Comparison of ENCODE assay signal across 1 cellular context in the genomic region with DNA sequence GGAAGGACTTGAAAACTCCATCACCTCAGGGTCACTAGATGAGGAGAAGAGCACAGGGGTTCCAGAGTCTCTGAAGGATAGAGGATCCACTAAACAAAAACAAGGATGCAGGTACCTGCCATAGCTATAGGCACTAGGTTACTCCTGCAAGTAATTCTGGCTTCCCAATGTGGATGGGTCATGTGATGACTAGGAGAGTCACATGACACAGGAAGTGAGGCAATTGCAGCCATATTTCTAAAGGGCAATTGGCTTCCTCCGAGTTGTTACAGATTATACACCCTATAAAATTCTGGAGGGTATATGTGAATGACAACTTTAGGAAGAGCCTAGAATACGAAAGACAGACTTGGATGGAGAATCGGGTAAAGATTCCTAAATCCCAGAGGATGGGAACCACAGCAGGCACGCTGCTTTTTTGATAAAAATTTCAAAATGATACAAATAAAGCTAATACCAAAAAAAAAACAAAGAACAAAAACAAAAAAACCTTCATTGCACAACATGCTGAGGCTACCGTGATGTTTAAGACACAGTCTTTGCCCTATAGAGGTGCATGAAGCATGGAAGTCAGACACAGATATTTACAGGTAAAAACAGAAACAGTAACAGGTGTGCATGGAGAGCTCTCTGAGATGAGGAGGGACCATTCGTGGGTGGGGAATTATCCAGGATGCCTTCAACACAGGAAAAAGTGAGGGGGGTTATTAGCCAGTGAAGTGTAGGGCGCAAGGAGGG.
TF ChIP-seq lines count a peak whose summit lies in the region.

No MANE protein-coding gene starts in this region.

TF ChIP-seq in K562, 482 proteins besides CTCF, POLR2A, EP300 and RAD21 (continued from another document and continues in another):
- TF ChIP-seq, protein P1, sequence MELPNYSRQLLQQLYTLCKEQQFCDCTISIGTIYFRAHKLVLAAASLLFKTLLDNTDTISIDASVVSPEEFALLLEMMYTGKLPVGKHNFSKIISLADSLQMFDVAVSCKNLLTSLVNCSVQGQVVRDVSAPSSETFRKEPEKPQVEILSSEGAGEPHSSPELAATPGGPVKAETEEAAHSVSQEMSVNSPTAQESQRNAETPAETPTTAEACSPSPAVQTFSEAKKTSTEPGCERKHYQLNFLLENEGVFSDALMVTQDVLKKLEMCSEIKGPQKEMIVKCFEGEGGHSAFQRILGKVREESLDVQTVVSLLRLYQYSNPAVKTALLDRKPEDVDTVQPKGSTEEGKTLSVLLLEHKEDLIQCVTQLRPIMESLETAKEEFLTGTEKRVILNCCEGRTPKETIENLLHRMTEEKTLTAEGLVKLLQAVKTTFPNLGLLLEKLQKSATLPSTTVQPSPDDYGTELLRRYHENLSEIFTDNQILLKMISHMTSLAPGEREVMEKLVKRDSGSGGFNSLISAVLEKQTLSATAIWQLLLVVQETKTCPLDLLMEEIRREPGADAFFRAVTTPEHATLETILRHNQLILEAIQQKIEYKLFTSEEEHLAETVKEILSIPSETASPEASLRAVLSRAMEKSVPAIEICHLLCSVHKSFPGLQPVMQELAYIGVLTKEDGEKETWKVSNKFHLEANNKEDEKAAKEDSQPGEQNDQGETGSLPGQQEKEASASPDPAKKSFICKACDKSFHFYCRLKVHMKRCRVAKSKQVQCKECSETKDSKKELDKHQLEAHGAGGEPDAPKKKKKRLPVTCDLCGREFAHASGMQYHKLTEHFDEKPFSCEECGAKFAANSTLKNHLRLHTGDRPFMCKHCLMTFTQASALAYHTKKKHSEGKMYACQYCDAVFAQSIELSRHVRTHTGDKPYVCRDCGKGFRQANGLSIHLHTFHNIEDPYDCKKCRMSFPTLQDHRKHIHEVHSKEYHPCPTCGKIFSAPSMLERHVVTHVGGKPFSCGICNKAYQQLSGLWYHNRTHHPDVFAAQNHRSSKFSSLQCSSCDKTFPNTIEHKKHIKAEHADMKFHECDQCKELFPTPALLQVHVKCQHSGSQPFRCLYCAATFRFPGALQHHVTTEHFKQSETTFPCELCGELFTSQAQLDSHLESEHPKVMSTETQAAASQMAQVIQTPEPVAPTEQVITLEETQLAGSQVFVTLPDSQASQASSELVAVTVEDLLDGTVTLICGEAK (IDR thresholded peaks at IDR 0.05): peak; percentile 78
- TF ChIP-seq, protein P1 (CRISPR knock-in tag; IDR thresholded peaks at IDR 0.05): no peak
- peak; percentile 66; the same call in 1 of the 2 replicates for TF ChIP-seq CREB3 (tag; conservative IDR thresholded peaks at IDR 0.05; ENCODE audit: low read depth)
- TF ChIP-seq ZNF274 (IDR thresholded peaks at IDR 0.05; ENCODE audit: borderline replicate concordance, low read depth, low read length): no peak
- no peak for TF ChIP-seq CHD2 (IDR thresholded peaks at IDR 0.05; ENCODE audit: low read depth, low read length)
- TF ChIP-seq HLTF (IDR thresholded peaks at IDR 0.05): no peak
- TF ChIP-seq ZNF696 (CRISPR knock-in tag; conservative IDR thresholded peaks at IDR 0.05): no peak
- no peak for TF ChIP-seq TAF15 (IDR thresholded peaks at IDR 0.05; ENCODE audit: low read depth, low read length)
- TF ChIP-seq GABPA (tag; conservative IDR thresholded peaks at IDR 0.05; ENCODE audit: low read depth): peak; percentile 56
- TF ChIP-seq BCL6 (CRISPR knock-in tag; IDR thresholded peaks at IDR 0.05): no peak
- TF ChIP-seq ZEB2 (IDR thresholded peaks at IDR 0.05): no peak
- 0 out of 2 replicates have a peak, but pooled peaks have one; percentile 0 for TF ChIP-seq ARID4B (CRISPR knock-in tag; IDR thresholded peaks at IDR 0.05)
- peak in 1 of 2 experiments; percentile 66; a peak in 2 of 3 replicates for TF ChIP-seq CBX3 (IDR thresholded peaks at IDR 0.05; ENCODE audit: borderline replicate concordance in 1 of 2, low read length in 2 of 2)
- no peak for TF ChIP-seq IRF9 (tag; IDR thresholded peaks at IDR 0.05)
- TF ChIP-seq ETV1 (tag; conservative IDR thresholded peaks at IDR 0.05; ENCODE audit: low read depth): peak; percentile 55
- TF ChIP-seq CBX5 (IDR thresholded peaks at IDR 0.05; ENCODE audit: borderline replicate concordance, low read depth): no peak
- TF ChIP-seq FOXM1 (IDR thresholded peaks at IDR 0.05; ENCODE audit: low read depth): no peak
- no peak for TF ChIP-seq FOXM1 (CRISPR knock-in tag; IDR thresholded peaks at IDR 0.05; ENCODE audit: low read depth)
- TF ChIP-seq DIDO1 (tag; IDR thresholded peaks at IDR 0.05; ENCODE audit: low read depth): peak; percentile 83; the same call in 1 of the 2 replicates
- TF ChIP-seq AFF1 (IDR thresholded peaks at IDR 0.05; ENCODE audit: low read depth in 1 of 2, partially characterized antibody in 2 of 2): peak; percentile 18 to 57
- no peak for TF ChIP-seq SNAPC5 (CRISPR knock-in tag; IDR thresholded peaks at IDR 0.05)
- 0 out of 2 replicates have a peak, but pooled peaks have one; percentile 64 for TF ChIP-seq ZNF175 (CRISPR knock-in tag; IDR thresholded peaks at IDR 0.05; ENCODE audit: low read depth)
- TF ChIP-seq, protein P2, sequence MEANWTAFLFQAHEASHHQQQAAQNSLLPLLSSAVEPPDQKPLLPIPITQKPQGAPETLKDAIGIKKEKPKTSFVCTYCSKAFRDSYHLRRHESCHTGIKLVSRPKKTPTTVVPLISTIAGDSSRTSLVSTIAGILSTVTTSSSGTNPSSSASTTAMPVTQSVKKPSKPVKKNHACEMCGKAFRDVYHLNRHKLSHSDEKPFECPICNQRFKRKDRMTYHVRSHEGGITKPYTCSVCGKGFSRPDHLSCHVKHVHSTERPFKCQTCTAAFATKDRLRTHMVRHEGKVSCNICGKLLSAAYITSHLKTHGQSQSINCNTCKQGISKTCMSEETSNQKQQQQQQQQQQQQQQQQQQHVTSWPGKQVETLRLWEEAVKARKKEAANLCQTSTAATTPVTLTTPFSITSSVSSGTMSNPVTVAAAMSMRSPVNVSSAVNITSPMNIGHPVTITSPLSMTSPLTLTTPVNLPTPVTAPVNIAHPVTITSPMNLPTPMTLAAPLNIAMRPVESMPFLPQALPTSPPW (CRISPR knock-in tag; IDR thresholded peaks at IDR 0.05): peak; percentile 21; the same call in 1 of the 2 replicates
- no peak for TF ChIP-seq JUN (IDR thresholded peaks at IDR 0.05; ENCODE audit: borderline replicate concordance, low read depth, low read length)
- TF ChIP-seq JUN (CRISPR knock-in tag; IDR thresholded peaks at IDR 0.05; ENCODE audit: borderline replicate concordance): no peak
- TF ChIP-seq FOSL1 (tag; conservative IDR thresholded peaks at IDR 0.05): no peak
- no peak for TF ChIP-seq ELK1 (CRISPR knock-in tag; IDR thresholded peaks at IDR 0.05)
- no peak for TF ChIP-seq ZNF589 (CRISPR knock-in tag; IDR thresholded peaks at IDR 0.05; ENCODE audit: low read depth)
